ENCODE assay signal across 17 cellular contexts in genomic region chr1:11176081-11176706, GRCh38. TPM values are rescaled to one million over a fixed set of nuclear protein-coding genes. Genes with fewer than 3 reads are reported as not detected.
DNase-seq lines count a peak whose midpoint lies in the region; FAIRE-seq and TF ChIP-seq lines count a peak whose summit lies in the region.
"Had no signal": no experiment of that assay in that cellular context is flagged by ENCODE, and none has a peak within 500 bp of the region (broad histone marks: within the 10 kb centered on the region; RNA-seq: fewer than 3 reads in every experiment).

No MANE protein-coding gene starts in this region.

- H3K9ac ChIP-seq in trophoblast cell (ENCODE audit: low read length): no peak overlapping the region
- no peak overlapping the region for H3K9ac ChIP-seq in H9 (ENCODE audit: extremely low read depth, insufficient read length, low read length)

- H3K14ac ChIP-seq in trophoblast cell (ENCODE audit: low read length) (no peak overlapping the region), H9 (ENCODE audit: insufficient read depth, low read length) (no peak overlapping the region)

- H2AK5ac ChIP-seq in trophoblast cell (ENCODE audit: low read length) (peak overlapping the region; percentile 5), H9 (ENCODE audit: insufficient read length, low read length) (no peak overlapping the region)

- H3K4me3 ChIP-seq in SJSA1 (no peak overlapping the region), trophoblast cell (ENCODE audit: low read depth, low read length) (no peak overlapping the region)

- H3K18ac ChIP-seq in trophoblast cell (ENCODE audit: low read length) (no peak overlapping the region), H9 (ENCODE audit: insufficient read length, low read depth, low read length) (no peak overlapping the region)

- H4K12ac ChIP-seq in trophoblast cell (ENCODE audit: low read depth, low read length): no peak overlapping the region

- H3K4ac ChIP-seq in trophoblast cell (ENCODE audit: low read depth, low read length) (no peak overlapping the region), H9 (ENCODE audit: low read depth, low read length) (no peak overlapping the region)

- TF ChIP-seq POLR2A in GM12892 (IDR thresholded peaks at IDR 0.05; ENCODE audit: low read depth, low read length): no peak

- H3K4me3 Mint-ChIP-seq in osteocyte (ENCODE audit: unreplicated experiment) (no peak overlapping the region), H9 (no peak overlapping the region)
- H3K4me3 Mint-ChIP-seq: activated B cell treated with CpG ODN at 0.5 μM for 24 hours; stimulated activated naive B cell treated with anti-CD40 and anti-IgM and Interleukin-4, amounts not matched to agents 10 μg/mL and 1 μg/mL and 100 μg/mL, for 72 hours had no signal

- no peak overlapping the region for H2BK20ac ChIP-seq in H9 (ENCODE audit: low read depth, low read length, poor library complexity, severe bottlenecking)

- H3K9me3 Mint-ChIP-seq in osteocyte (ENCODE audit: unreplicated experiment): no peaks in the 10 kb centered on the region
- H3K9me3 Mint-ChIP-seq in H9: no peaks in the 10 kb centered on the region
- H3K9me3 Mint-ChIP-seq: activated B cell treated with CpG ODN at 0.5 μM for 24 hours; activated naive CD4-positive, alpha-beta T cell treated with anti-CD3 and anti-CD28 coated beads, Interleukin-2, amount 50 U/mL, for 72 hours; stimulated activated naive B cell treated with anti-CD40 and anti-IgM and Interleukin-4, amounts not matched to agents 10 μg/mL and 1 μg/mL and 100 μg/mL, for 72 hours had no signal

- peaks cover 2% of the 10 kb centered on the region for H3K36me3 Mint-ChIP-seq in osteocyte (ENCODE audit: unreplicated experiment)
- peaks cover 3 to 9% (median 4%) of the 10 kb centered on the region in 3 experiments; a peak in 5 of 7 replicates for H3K36me3 Mint-ChIP-seq in H9 (ENCODE audit: insufficient read depth in 1 of 3, low read depth in 3 of 3)
- H3K36me3 Mint-ChIP-seq: activated naive CD4-positive, alpha-beta T cell treated with anti-CD3 and anti-CD28 coated beads, Interleukin-2, amount 50 U/mL, for 72 hours had no signal

- H3K79me2 ChIP-seq in trophoblast cell (ENCODE audit: control insufficient read depth, insufficient read depth, low read length, poor library complexity) (no peaks in the 10 kb centered on the region), H9 (ENCODE audit: insufficient read depth, low read length) (no peaks in the 10 kb centered on the region)

- H3K27me3 ChIP-seq in SJSA1 (replicated peaks): no peaks in the 10 kb centered on the region
- no peaks in the 10 kb centered on the region for H3K27me3 ChIP-seq in trophoblast cell (ENCODE audit: insufficient read depth, low read length)
- H3K27me3 ChIP-seq in H9 (ENCODE audit: insufficient read depth, low read length): no peaks in the 10 kb centered on the region

- no peak overlapping the region for H2BK15ac ChIP-seq in H9 (ENCODE audit: low read depth, low read length)

- no peaks in the 10 kb centered on the region for H4K20me1 ChIP-seq in H9 (ENCODE audit: control insufficient read depth, insufficient read depth, insufficient read length)

- H3K79me1 ChIP-seq in trophoblast cell (ENCODE audit: low read length) (no peaks in the 10 kb centered on the region), H9 (ENCODE audit: insufficient read depth, low read depth, low read length, poor library complexity, severe bottlenecking) (no peaks in the 10 kb centered on the region)

- no peak overlapping the region for H4K5ac ChIP-seq in H9 (ENCODE audit: insufficient read length, low read depth, low read length)

- H3K23me2 ChIP-seq in H9 (ENCODE audit: insufficient read length, low read depth, low read length, poor library complexity, severe bottlenecking): no peaks in the 10 kb centered on the region

- H2BK5ac ChIP-seq in trophoblast cell (ENCODE audit: low read depth, low read length, poor library complexity) (no peak overlapping the region), H9 (ENCODE audit: insufficient read length, low read length) (no peak overlapping the region)

- H3K27me3 Mint-ChIP-seq in osteocyte (ENCODE audit: unreplicated experiment): no peaks in the 10 kb centered on the region
- H3K27me3 Mint-ChIP-seq in H9 (ENCODE audit: low read depth): no peaks in the 10 kb centered on the region
- H3K27me3 Mint-ChIP-seq: activated B cell treated with CpG ODN at 0.5 μM for 24 hours; stimulated activated naive B cell treated with anti-CD40 and anti-IgM and Interleukin-4, amounts not matched to agents 10 μg/mL and 1 μg/mL and 100 μg/mL, for 72 hours had no signal

- no peak overlapping the region for H4K8ac ChIP-seq in trophoblast cell (ENCODE audit: low read depth, low read length)
- no peak overlapping the region for H4K8ac ChIP-seq in H9 (replicated peaks; ENCODE audit: insufficient read length, low read depth, low read length)

- no peak overlapping the region for H3K56ac ChIP-seq in H9 (ENCODE audit: insufficient read length, low read depth, low read length)

- H3K4me1 ChIP-seq in SJSA1 (replicated peaks): peaks cover 49% of the 10 kb centered on the region
- H3K4me1 ChIP-seq in trophoblast cell (ENCODE audit: control insufficient read depth in 1 of 2, insufficient read depth in 2 of 2, low read length in 2 of 2): peaks cover 18 to 20% of the 10 kb centered on the region in 2 experiments
- no peaks in the 10 kb centered on the region for H3K4me1 ChIP-seq in H9 (ENCODE audit: insufficient read depth, low read length)

- no peak for FAIRE-seq in GM12892 (lab: Jason Lieb, UNC)
- FAIRE-seq: H54 had no signal

- H3K4me1 Mint-ChIP-seq in osteocyte (ENCODE audit: unreplicated experiment) (peaks cover 19% of the 10 kb centered on the region), H9 (peaks cover 0 to 4% of the 10 kb centered on the region in 2 experiments; a peak in 2 of 4 replicates)
- H3K4me1 Mint-ChIP-seq: activated B cell treated with CpG ODN at 0.5 μM for 24 hours; stimulated activated naive B cell treated with anti-CD40 and anti-IgM and Interleukin-4, amounts not matched to agents 10 μg/mL and 1 μg/mL and 100 μg/mL, for 72 hours had no signal

- peak overlapping the region; percentile 12 for H4K91ac ChIP-seq in trophoblast cell (ENCODE audit: low read depth, low read length)
- no peak overlapping the region for H4K91ac ChIP-seq in H9 (ENCODE audit: insufficient read length, low read depth, low read length)

- H3K27ac ChIP-seq in SJSA1 (peak overlapping the region; percentile 53; the same call in 1 of the 2 replicates), trophoblast cell (ENCODE audit: low read depth, low read length) (peak overlapping the region; percentile 56), H9 (ENCODE audit: insufficient read length, low read depth, low read length) (no peak overlapping the region)

- H2BK12ac ChIP-seq in trophoblast cell (ENCODE audit: low read length) (no peak overlapping the region), H9 (ENCODE audit: insufficient read length, low read depth, low read length) (no peak overlapping the region)

- H3K27ac Mint-ChIP-seq in osteocyte (ENCODE audit: unreplicated experiment) (no peak overlapping the region), H9 (peak overlapping the region in 1 of 3 experiments; percentile 35; a peak in 1 of 7 replicates)
- H3K27ac Mint-ChIP-seq: activated B cell treated with CpG ODN at 0.5 μM for 24 hours; stimulated activated naive B cell treated with anti-CD40 and anti-IgM and Interleukin-4, amounts not matched to agents 10 μg/mL and 1 μg/mL and 100 μg/mL, for 72 hours had no signal

- no peak overlapping the region for H3T11ph ChIP-seq in H9 (ENCODE audit: low read length)

- H3K36me3 ChIP-seq in SJSA1 (peaks cover 7% of the 10 kb centered on the region), trophoblast cell (ENCODE audit: control insufficient read depth in 1 of 2, insufficient read depth in 2 of 2, low read length in 2 of 2) (peaks cover 0 to 4% of the 10 kb centered on the region in 2 experiments)

- DNase-seq in DMS79 treated with DMSO at 0.1 percent for 48 hours (lab: John Stamatoyannopoulos, UW) (peak; percentile 41), SJSA1 (ENCODE audit: low read depth in 1 of 2, low spot score in 2 of 2) (peak; percentile 44 to 67), glomerular visceral epithelial cell (ENCODE audit: extremely low spot score) (peak; percentile 40), trophoblast cell (peak; percentile 81 to 93), GM12892 (ENCODE audit: insufficient read length) (no peak), osteocyte (ENCODE audit: extremely low spot score, unreplicated experiment) (no peak), NCI-H1417 treated with DMSO at 0.1 percent for 48 hours (lab: John Stamatoyannopoulos, UW) (no peak), H9 (no peak)
- DNase-seq: activated B cell treated with CpG ODN at 0.5 μM for 24 hours; NCI-H187 treated with DMSO at 0.1 percent for 48 hours; retina; stimulated activated CD4-positive, alpha-beta T cell treated with anti-CD3 and anti-CD28 coated beads, Interleukin-4, amount 100 ng/mL, for 24 hours; stimulated activated naive B cell treated with anti-CD40 and anti-IgM and Interleukin-4, amounts not matched to agents 10 μg/mL and 1 μg/mL and 100 μg/mL, for 72 hours had no signal

- TF ChIP-seq CTCF in osteocyte (IDR thresholded peaks at IDR 0.05) (no peak), H9 (conservative IDR thresholded peaks at IDR 0.05) (no peak)

- WGBS in trophoblast cell (ENCODE audit: extremely low coverage, insufficient coverage, insufficient read length): no CpG with 5 or more reads among the region's 11 CpGs
- no CpG with 5 or more reads among the region's 11 CpGs for WGBS in H9 (ENCODE audit: extremely low coverage, insufficient read length, low lambda C conversion rate)

- H2BK120ac ChIP-seq in trophoblast cell (ENCODE audit: insufficient read depth, low read length, poor library complexity) (no peak overlapping the region), H9 (ENCODE audit: low read depth, low read length, poor library complexity, severe bottlenecking) (no peak overlapping the region)

- H3K9me3 ChIP-seq in SJSA1 (replicated peaks) (no peaks in the 10 kb centered on the region), trophoblast cell (ENCODE audit: insufficient read depth, low read depth, low read length) (no peaks in the 10 kb centered on the region), H9 (ENCODE audit: control insufficient read depth, low read depth, low read length) (no peaks in the 10 kb centered on the region)

- H3K23ac ChIP-seq in trophoblast cell (ENCODE audit: low read length) (no peak overlapping the region), H9 (ENCODE audit: insufficient read length, low read depth, low read length) (no peak overlapping the region)

- H2AFZ ChIP-seq in trophoblast cell (ENCODE audit: insufficient read depth, low read length, poor library complexity): no peak overlapping the region
- no peak overlapping the region for H2AFZ ChIP-seq in H9 (ENCODE audit: low read length)

- no peak overlapping the region for H3K4me2 ChIP-seq in trophoblast cell (ENCODE audit: low read length)
- H3K4me2 ChIP-seq in H9 (ENCODE audit: insufficient read depth, insufficient read length, low read length): no peak overlapping the region

RNA-seq across cellular contexts. Expression of gene ANGPTL7, which starts 13.0 kb away (rescaled TPM):
- not detected in 2 replicates for total RNA-seq in SJSA1 (2014; rRNA removed; shearing (Covaris generic))
- 0.18 and 0.25 TPM in 2 replicates for polyA plus RNA-seq in trophoblast cell (2013)
- 0.19 TPM for polyA plus RNA-seq in GM12892 (2012; ENCODE audit: missing spikeins)
- total RNA-seq in osteocyte: not detected in 2 replicates
- not detected in 2 replicates for total RNA-seq in H9 (2021)
- total RNA-seq: activated B cell treated with CpG ODN at 0.5 μM for 24 hours; activated naive CD4-positive, alpha-beta T cell treated with anti-CD3 and anti-CD28 coated beads, Interleukin-2, amount 50 U/mL, for 72 hours; dermis microvascular lymphatic vessel endothelial cell; G401 had no signal

Comparison
In these comparisons a context has a peak if more than half of its experiments do, and no peak if none do; other contexts are left out.
1. DNase-seq: peak in DMS79 treated with DMSO at 0.1 percent for 48 hours (single experiment), SJSA1 (2 of 2), glomerular visceral epithelial cell (single experiment) and trophoblast cell (2 of 2); none in GM12892 (single experiment), osteocyte (single experiment), NCI-H1417 treated with DMSO at 0.1 percent for 48 hours (single experiment) and H9 (single experiment).